In the genomic region with DNA sequence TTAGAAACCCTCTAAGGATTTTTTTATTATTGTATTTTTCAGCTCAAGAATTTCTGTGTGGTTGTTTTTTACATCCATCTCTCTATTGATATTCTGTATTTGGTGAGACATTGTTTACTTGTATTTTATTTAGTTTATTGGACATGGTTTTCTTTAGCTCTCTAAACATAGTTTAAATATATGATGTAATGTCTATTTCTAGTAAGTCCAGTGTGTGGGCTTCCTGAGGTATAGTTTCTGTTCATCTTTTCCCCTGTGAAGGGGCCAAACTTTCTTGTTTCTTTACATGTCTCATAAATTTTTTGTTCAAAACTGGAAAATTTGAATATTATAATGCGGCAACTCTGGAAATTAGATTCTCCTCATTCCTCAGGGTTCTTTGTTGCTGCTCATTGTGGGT, we compare ENCODE assay signal across 1 cellular context.
TF ChIP-seq lines count a peak whose summit lies in the region.

No MANE protein-coding gene starts in this region.

TF ChIP-seq in GM12878, 131 proteins besides CTCF, POLR2A, EP300 and RAD21 (continued from another document):
- TF ChIP-seq, protein P1, sequence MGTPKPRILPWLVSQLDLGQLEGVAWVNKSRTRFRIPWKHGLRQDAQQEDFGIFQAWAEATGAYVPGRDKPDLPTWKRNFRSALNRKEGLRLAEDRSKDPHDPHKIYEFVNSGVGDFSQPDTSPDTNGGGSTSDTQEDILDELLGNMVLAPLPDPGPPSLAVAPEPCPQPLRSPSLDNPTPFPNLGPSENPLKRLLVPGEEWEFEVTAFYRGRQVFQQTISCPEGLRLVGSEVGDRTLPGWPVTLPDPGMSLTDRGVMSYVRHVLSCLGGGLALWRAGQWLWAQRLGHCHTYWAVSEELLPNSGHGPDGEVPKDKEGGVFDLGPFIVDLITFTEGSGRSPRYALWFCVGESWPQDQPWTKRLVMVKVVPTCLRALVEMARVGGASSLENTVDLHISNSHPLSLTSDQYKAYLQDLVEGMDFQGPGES (IDR thresholded peaks at IDR 0.05): no peak
- TF ChIP-seq BCL11A (IDR thresholded peaks at IDR 0.05; ENCODE audit: low read depth, low read length) (no peak), CEBPB (IDR thresholded peaks at IDR 0.05; ENCODE audit: borderline replicate concordance in 1 of 2, low read depth in 2 of 2, low read length in 2 of 2) (no peak), NBN (IDR thresholded peaks at IDR 0.05) (no peak), CREM (IDR thresholded peaks at IDR 0.05; ENCODE audit: low read depth) (peak; percentile 23; the same call in 1 of the 2 replicates), JUNB (IDR thresholded peaks at IDR 0.05) (no peak), PML (IDR thresholded peaks at IDR 0.05; ENCODE audit: low read length) (no peak), SRF (IDR thresholded peaks at IDR 0.05; ENCODE audit: low read depth in 2 of 2, low read length in 2 of 2) (no peak), PBX3 (IDR thresholded peaks at IDR 0.05; ENCODE audit: insufficient replicate concordance, low read depth, low read length) (no peak), ASH2L (IDR thresholded peaks at IDR 0.05; ENCODE audit: borderline replicate concordance, low read depth) (no peak), EED (IDR thresholded peaks at IDR 0.05; ENCODE audit: low read depth) (no peak), NKRF (conservative IDR thresholded peaks at IDR 0.05) (no peak), IRF4 (IDR thresholded peaks at IDR 0.05; ENCODE audit: low read depth, low read length) (no peak), MXI1 (IDR thresholded peaks at IDR 0.05; ENCODE audit: low read depth, low read length) (no peak), CBFB (IDR thresholded peaks at IDR 0.05; ENCODE audit: low read depth) (no peak), DPF2 (IDR thresholded peaks at IDR 0.05) (no peak), NR2C2 (IDR thresholded peaks at IDR 0.05; ENCODE audit: borderline replicate concordance, control insufficient read depth, insufficient read length, low read depth) (no peak), SUZ12 (IDR thresholded peaks at IDR 0.05; ENCODE audit: unreplicated experiment) (no peak), FOS (IDR thresholded peaks at IDR 0.05; ENCODE audit: borderline replicate concordance, extremely low read depth, insufficient read length) (no peak), HDAC6 (IDR thresholded peaks at IDR 0.05; ENCODE audit: unreplicated experiment) (no peak), HSF1 (IDR thresholded peaks at IDR 0.05; ENCODE audit: low read depth, low read length) (no peak), BHLHE40 (IDR thresholded peaks at IDR 0.05; ENCODE audit: borderline replicate concordance in 1 of 2, low read depth in 2 of 2, low read length in 1 of 2) (no peak), TCF3 (IDR thresholded peaks at IDR 0.05; ENCODE audit: borderline replicate concordance, insufficient read depth, low read depth, low read length) (no peak), NFYA (IDR thresholded peaks at IDR 0.05; ENCODE audit: borderline replicate concordance, low read depth, low read length) (no peak), BACH1 (IDR thresholded peaks at IDR 0.05; ENCODE audit: borderline replicate concordance) (no peak), IRF5 (IDR thresholded peaks at IDR 0.05; ENCODE audit: borderline replicate concordance) (no peak), NFIC (IDR thresholded peaks at IDR 0.05; ENCODE audit: low read depth, low read length) (peak; percentile 45; the same call in 1 of the 2 replicates), CUX1 (IDR thresholded peaks at IDR 0.05; ENCODE audit: insufficient replicate concordance, low read depth, low read length) (no peak), MEF2A (IDR thresholded peaks at IDR 0.05; ENCODE audit: insufficient read depth, low read depth, low read length) (peak; percentile 87), ATF7 (IDR thresholded peaks at IDR 0.05; ENCODE audit: low read depth) (peak; percentile 82), RBBP5 (conservative IDR thresholded peaks at IDR 0.05) (no peak), SREBF2 (IDR thresholded peaks at IDR 0.05; ENCODE audit: low read length) (no peak), ZNF274 (IDR thresholded peaks at IDR 0.05; ENCODE audit: insufficient read depth, insufficient read length) (no peak), BMI1 (IDR thresholded peaks at IDR 0.05; ENCODE audit: borderline replicate concordance) (no peak), GABPA (IDR thresholded peaks at IDR 0.05; ENCODE audit: low read depth) (no peak), RB1 (IDR thresholded peaks at IDR 0.05; ENCODE audit: borderline replicate concordance) (no peak), PAX5 (IDR thresholded peaks at IDR 0.05; ENCODE audit: borderline replicate concordance, low read depth, low read length) (no peak), NFXL1 (IDR thresholded peaks at IDR 0.05; ENCODE audit: borderline replicate concordance) (no peak), SMAD5 (IDR thresholded peaks at IDR 0.05; ENCODE audit: low read depth) (no peak)
- TF ChIP-seq, protein P2, sequence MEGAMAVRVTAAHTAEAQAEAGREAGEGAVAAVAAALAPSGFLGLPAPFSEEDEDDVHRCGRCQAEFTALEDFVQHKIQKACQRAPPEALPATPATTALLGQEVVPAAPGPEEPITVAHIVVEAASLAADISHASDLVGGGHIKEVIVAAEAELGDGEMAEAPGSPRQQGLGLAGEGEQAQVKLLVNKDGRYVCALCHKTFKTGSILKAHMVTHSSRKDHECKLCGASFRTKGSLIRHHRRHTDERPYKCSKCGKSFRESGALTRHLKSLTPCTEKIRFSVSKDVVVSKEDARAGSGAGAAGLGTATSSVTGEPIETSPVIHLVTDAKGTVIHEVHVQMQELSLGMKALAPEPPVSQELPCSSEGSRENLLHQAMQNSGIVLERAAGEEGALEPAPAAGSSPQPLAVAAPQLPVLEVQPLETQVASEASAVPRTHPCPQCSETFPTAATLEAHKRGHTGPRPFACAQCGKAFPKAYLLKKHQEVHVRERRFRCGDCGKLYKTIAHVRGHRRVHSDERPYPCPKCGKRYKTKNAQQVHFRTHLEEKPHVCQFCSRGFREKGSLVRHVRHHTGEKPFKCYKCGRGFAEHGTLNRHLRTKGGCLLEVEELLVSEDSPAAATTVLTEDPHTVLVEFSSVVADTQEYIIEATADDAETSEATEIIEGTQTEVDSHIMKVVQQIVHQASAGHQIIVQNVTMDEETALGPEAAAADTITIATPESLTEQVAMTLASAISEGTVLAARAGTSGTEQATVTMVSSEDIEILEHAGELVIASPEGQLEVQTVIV (IDR thresholded peaks at IDR 0.05; ENCODE audit: borderline replicate concordance, partially characterized antibody): no peak
- TF ChIP-seq, protein P3, sequence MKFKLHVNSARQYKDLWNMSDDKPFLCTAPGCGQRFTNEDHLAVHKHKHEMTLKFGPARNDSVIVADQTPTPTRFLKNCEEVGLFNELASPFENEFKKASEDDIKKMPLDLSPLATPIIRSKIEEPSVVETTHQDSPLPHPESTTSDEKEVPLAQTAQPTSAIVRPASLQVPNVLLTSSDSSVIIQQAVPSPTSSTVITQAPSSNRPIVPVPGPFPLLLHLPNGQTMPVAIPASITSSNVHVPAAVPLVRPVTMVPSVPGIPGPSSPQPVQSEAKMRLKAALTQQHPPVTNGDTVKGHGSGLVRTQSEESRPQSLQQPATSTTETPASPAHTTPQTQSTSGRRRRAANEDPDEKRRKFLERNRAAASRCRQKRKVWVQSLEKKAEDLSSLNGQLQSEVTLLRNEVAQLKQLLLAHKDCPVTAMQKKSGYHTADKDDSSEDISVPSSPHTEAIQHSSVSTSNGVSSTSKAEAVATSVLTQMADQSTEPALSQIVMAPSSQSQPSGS (IDR thresholded peaks at IDR 0.05; ENCODE audit: low read length): peak; percentile 89
- TF ChIP-seq, protein P4, sequence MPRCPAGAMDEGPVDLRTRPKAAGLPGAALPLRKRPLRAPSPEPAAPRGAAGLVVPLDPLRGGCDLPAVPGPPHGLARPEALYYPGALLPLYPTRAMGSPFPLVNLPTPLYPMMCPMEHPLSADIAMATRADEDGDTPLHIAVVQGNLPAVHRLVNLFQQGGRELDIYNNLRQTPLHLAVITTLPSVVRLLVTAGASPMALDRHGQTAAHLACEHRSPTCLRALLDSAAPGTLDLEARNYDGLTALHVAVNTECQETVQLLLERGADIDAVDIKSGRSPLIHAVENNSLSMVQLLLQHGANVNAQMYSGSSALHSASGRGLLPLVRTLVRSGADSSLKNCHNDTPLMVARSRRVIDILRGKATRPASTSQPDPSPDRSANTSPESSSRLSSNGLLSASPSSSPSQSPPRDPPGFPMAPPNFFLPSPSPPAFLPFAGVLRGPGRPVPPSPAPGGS (IDR thresholded peaks at IDR 0.05; ENCODE audit: borderline replicate concordance, insufficient read depth, low read depth, low read length, poor library complexity, severe bottlenecking): no peak
TF ChIP-seq in GM12878: peak in this region for 5.
